8 cellular contexts compared by ENCODE assay signal in the genomic region with DNA sequence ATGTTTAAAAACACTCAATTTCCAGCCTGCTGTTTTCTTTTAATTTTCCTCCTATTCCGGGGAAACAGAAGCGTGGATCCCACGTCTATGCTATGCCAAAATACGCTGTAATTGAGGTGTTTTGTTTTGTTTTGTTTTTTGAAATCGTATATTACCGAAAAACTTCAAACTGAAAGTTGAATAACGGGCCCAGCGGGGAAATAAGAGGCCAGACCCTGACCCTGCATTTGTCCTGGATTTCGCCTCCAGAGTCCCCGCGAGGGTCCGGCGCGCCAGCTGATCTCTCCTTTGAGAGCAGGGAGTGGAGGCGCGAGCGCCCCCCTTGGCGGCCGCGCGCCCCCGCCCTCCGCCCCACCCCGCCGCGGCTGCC. TPM values are rescaled to one million over a fixed set of nuclear protein-coding genes. Genes with fewer than 3 reads are reported as not detected.
DNase-seq lines count a peak whose midpoint lies in the region; ATAC-seq and TF ChIP-seq lines count a peak whose summit lies in the region.

No MANE protein-coding gene starts in this region.

- no peak for DNase-seq in HFF-Myc (ENCODE audit: extremely low read depth, low read depth)
- DNase-seq in adipocyte (ENCODE audit: low read depth) = no peak
- DNase-seq in immature natural killer cell = no peak
- no peak for DNase-seq in spleen
- no peak for DNase-seq in EL
- no peak for DNase-seq in NCI-H128 (lab: John Stamatoyannopoulos, UW; ENCODE audit: unreplicated experiment)
- DNase-seq in NCI-H2227 treated with DMSO at 0.1 percent for 48 hours (lab: John Stamatoyannopoulos, UW) = no peak

- H3K27me3 ChIP-seq in adipocyte (replicated peaks; ENCODE audit: control insufficient read depth, insufficient read depth, low read length) (peaks cover 8% of the 10 kb centered on the region), spleen (replicated peaks in 1 of 7) (peaks cover 0 to 60% (median 25%) of the 10 kb centered on the region in 7 donors)

- H3K4me1 ChIP-seq in adipocyte (ENCODE audit: control insufficient read depth, insufficient read depth, low read length) (peaks cover 14% of the 10 kb centered on the region), spleen (peaks cover 5 to 64% (median 33%) of the 10 kb centered on the region in 6 donors)

- peaks cover 0 to 2% (median 0%) of the 10 kb centered on the region in 6 donors for H3K9me3 Mint-ChIP-seq in immature natural killer cell

- H3K36me3 ChIP-seq in adipocyte (ENCODE audit: control insufficient read depth, insufficient read depth, low read length, severe bottlenecking) (no peaks in the 10 kb centered on the region), spleen (no peaks in the 10 kb centered on the region)

- H3K4me3 Mint-ChIP-seq in immature natural killer cell = peak overlapping the region; percentile 64 to 75 (median 71)

- H3K4me3 ChIP-seq in HFF-Myc (replicated peaks; ENCODE audit: low read depth, low read length) (peak overlapping the region; percentile 41), adipocyte (ENCODE audit: low read length) (peak overlapping the region; percentile 81), spleen (peak overlapping the region; percentile 16 to 77 (median 60))

- no peak for TF ChIP-seq CTCF in HFF-Myc (IDR thresholded peaks at IDR 0.05; ENCODE audit: low read depth, low read length, missing control alignments)
- no peak for TF ChIP-seq CTCF in spleen (IDR thresholded peaks at IDR 0.05 in 8 of 11, conservative IDR thresholded peaks at IDR 0.05 in 3 of 11)

- H3K9me3 ChIP-seq in adipocyte (ENCODE audit: control insufficient read depth, low read length) = no peaks in the 10 kb centered on the region
- H3K9me3 ChIP-seq in spleen = no peaks in the 10 kb centered on the region

- H3K27ac Mint-ChIP-seq in immature natural killer cell = no peak overlapping the region

- peaks cover 0 to 3% (median 0%) of the 10 kb centered on the region in 3 donors for H3K36me3 Mint-ChIP-seq in immature natural killer cell

- WGBS in spleen, 5 donors = 1 to 3% (median 2%) methylated on average over 13 to 26 of the region's 26 CpGs

- intact Hi-C loops in spleen (cut with DNase I; ENCODE audit: low total_unique reads) = no loop called here

- H3K27me3 Mint-ChIP-seq in immature natural killer cell (ENCODE audit: low read depth in 3 of 3) = peaks cover 0 to 15% (median 12%) of the 10 kb centered on the region in 3 donors

- H3K4me1 Mint-ChIP-seq in immature natural killer cell = peaks cover 10 to 18% of the 10 kb centered on the region in 2 donors

- no peak for TF ChIP-seq POLR2A in spleen (IDR thresholded peaks at IDR 0.05)

- H3K9ac ChIP-seq in adipocyte (ENCODE audit: low read length) = peak overlapping the region; percentile 69

- H3K27ac ChIP-seq in spleen = peak overlapping the region; percentile 42 to 87 (median 80)

- ATAC-seq in GM19463 (IDR thresholded peaks at IDR 0.05; ENCODE audit: unreplicated experiment) = no peak

RNA-seq across cellular contexts. Expression of a gene that starts 0.3 kb away (rescaled TPM):
- polyA plus RNA-seq in immature natural killer cell = 1 to 10 TPM in 2 of 3 donors, under 1 TPM in 1; 0.65 to 2.1 (median 1.2) TPM
- total RNA-seq in spleen = 10 to 100 TPM; 13.9 to 30.1 (median 18.5) TPM
- 1 to 10 TPM; 1.7 to 4.8 (median 2.1) TPM for polyA plus RNA-seq in spleen
